ENCODE assay signal across 8 cellular contexts in genomic region chr21:31559368-31560119, GRCh38.
DNase-seq lines count a peak whose midpoint lies in the region; ATAC-seq and TF ChIP-seq lines count a peak whose summit lies in the region.

No MANE protein-coding gene starts in this region.

- H3K27me3 ChIP-seq in BE2C (peaks cover 7% of the 10 kb centered on the region; the same call in 1 of the 2 replicates), esophagus squamous epithelium (peaks cover 0 to 58% (median 3%) of the 10 kb centered on the region in 4 donors)

- H3K9me3 Mint-ChIP-seq in activated T-cell treated with anti-CD3 and anti-CD28 coated beads, Interleukin-2, amount 50 U/mL, for 72 hours = no peaks in the 10 kb centered on the region
- no peaks in the 10 kb centered on the region for H3K9me3 Mint-ChIP-seq in naive thymus-derived CD8-positive, alpha-beta T cell
- H3K9me3 Mint-ChIP-seq in stimulated activated effector memory CD8-positive, alpha-beta T cell treated with anti-CD3 and anti-CD28 coated beads, Interleukin-12 subunit alpha, Interleukin-12 subunit beta, amount 100 ng/mL, for 72 hours = no peaks in the 10 kb centered on the region

- peaks cover 30% of the 10 kb centered on the region for H3K27me3 Mint-ChIP-seq in activated T-cell treated with anti-CD3 and anti-CD28 coated beads, Interleukin-2, amount 50 U/mL, for 72 hours (ENCODE audit: low read depth)
- H3K27me3 Mint-ChIP-seq in naive thymus-derived CD8-positive, alpha-beta T cell = peaks cover 3 to 16% (median 8%) of the 10 kb centered on the region in 5 donors

- H3K4me3 ChIP-seq in BE2C (ENCODE audit: low read depth, low read length) (peak overlapping the region; percentile 87), esophagus squamous epithelium (peak overlapping the region; percentile 57 to 77 (median 73))

- H3K4me1 ChIP-seq in BE2C (no peaks in the 10 kb centered on the region), esophagus squamous epithelium (peaks cover 9 to 30% (median 14%) of the 10 kb centered on the region in 3 donors)

- H3K27ac Mint-ChIP-seq in activated T-cell treated with anti-CD3 and anti-CD28 coated beads, Interleukin-2, amount 50 U/mL, for 72 hours = no peak overlapping the region
- peak overlapping the region; percentile 65 to 94 (median 84) for H3K27ac Mint-ChIP-seq in naive thymus-derived CD8-positive, alpha-beta T cell
- H3K27ac Mint-ChIP-seq in stimulated activated effector memory CD8-positive, alpha-beta T cell treated with anti-CD3 and anti-CD28 coated beads, Interleukin-12 subunit alpha, Interleukin-12 subunit beta, amount 100 ng/mL, for 72 hours = peak overlapping the region; percentile 27

- peak; percentile 98 for DNase-seq in BE2C
- peak; percentile 86 for DNase-seq in NOMO-1 (lab: John Stamatoyannopoulos, UW; ENCODE audit: unreplicated experiment in 2 of 2)
- peak; percentile 92 to 98 for DNase-seq in activated T-cell treated with anti-CD3 and anti-CD28 coated beads, Interleukin-2, amount 50 U/mL, for 72 hours
- DNase-seq in esophagus squamous epithelium (lab: John Stamatoyannopoulos, UW) = peak; percentile 27
- peak; percentile 89 to 98 (median 94) for DNase-seq in naive thymus-derived CD8-positive, alpha-beta T cell
- DNase-seq in stimulated activated effector memory CD8-positive, alpha-beta T cell treated with anti-CD3 and anti-CD28 coated beads, Interleukin-12 subunit alpha, Interleukin-12 subunit beta, amount 100 ng/mL, for 72 hours (ENCODE audit: low spot score in 2 of 2) = peak; percentile 76 to 92

- H3K4me1 Mint-ChIP-seq in activated T-cell treated with anti-CD3 and anti-CD28 coated beads, Interleukin-2, amount 50 U/mL, for 72 hours (ENCODE audit: low read depth) = peaks cover 34% of the 10 kb centered on the region
- H3K4me1 Mint-ChIP-seq in naive thymus-derived CD8-positive, alpha-beta T cell = peaks cover 10 to 31% (median 27%) of the 10 kb centered on the region in 4 donors
- H3K4me1 Mint-ChIP-seq in stimulated activated effector memory CD8-positive, alpha-beta T cell treated with anti-CD3 and anti-CD28 coated beads, Interleukin-12 subunit alpha, Interleukin-12 subunit beta, amount 100 ng/mL, for 72 hours = peaks cover 18% of the 10 kb centered on the region

- H3K36me3 Mint-ChIP-seq in activated T-cell treated with anti-CD3 and anti-CD28 coated beads, Interleukin-2, amount 50 U/mL, for 72 hours (ENCODE audit: insufficient read depth in 2 of 2) = peaks cover 0 to 2% of the 10 kb centered on the region in 2 donors
- no peaks in the 10 kb centered on the region for H3K36me3 Mint-ChIP-seq in naive thymus-derived CD8-positive, alpha-beta T cell
- H3K36me3 Mint-ChIP-seq in stimulated activated effector memory CD8-positive, alpha-beta T cell treated with anti-CD3 and anti-CD28 coated beads, Interleukin-12 subunit alpha, Interleukin-12 subunit beta, amount 100 ng/mL, for 72 hours = no peaks in the 10 kb centered on the region

- intact Hi-C loops in esophagus squamous epithelium (cut with DNase I) = no loop called here

- no peak for TF ChIP-seq POLR2A in esophagus squamous epithelium (IDR thresholded peaks at IDR 0.05)

- 0 to 2% methylated on average over 11 to 30 of the region's 54 CpGs for WGBS in esophagus squamous epithelium, 2 donors

- peak overlapping the region in 3 of 4 donors; percentile 62 to 72 (median 63) for H3K27ac ChIP-seq in esophagus squamous epithelium

- no peaks in the 10 kb centered on the region for H3K36me3 ChIP-seq in BE2C
- no peaks in the 10 kb centered on the region for H3K36me3 ChIP-seq in esophagus squamous epithelium

- H3K4me3 Mint-ChIP-seq in activated T-cell treated with anti-CD3 and anti-CD28 coated beads, Interleukin-2, amount 50 U/mL, for 72 hours = peak overlapping the region; percentile 89 to 93
- peak overlapping the region; percentile 77 to 99 (median 96) for H3K4me3 Mint-ChIP-seq in naive thymus-derived CD8-positive, alpha-beta T cell
- peak overlapping the region; percentile 76 for H3K4me3 Mint-ChIP-seq in stimulated activated effector memory CD8-positive, alpha-beta T cell treated with anti-CD3 and anti-CD28 coated beads, Interleukin-12 subunit alpha, Interleukin-12 subunit beta, amount 100 ng/mL, for 72 hours

- POLR2A ChIA-PET in naive thymus-derived CD8-positive, alpha-beta T cell (lab: Charles Lee) = interaction anchor here (0.6 to 2.7 kb wide), 17 partner anchors 11 to 427 kb away, joined by 3 to 8 read pairs (median 4); no protein-coding TSS in a partner anchor

- TF ChIP-seq CTCF in BE2C (IDR thresholded peaks at IDR 0.05; ENCODE audit: low read depth, low read length) = no peak
- TF ChIP-seq CTCF in esophagus squamous epithelium (IDR thresholded peaks at IDR 0.05) = no peak

- ATAC-seq in GM19395 (IDR thresholded peaks at IDR 0.05; ENCODE audit: unreplicated experiment) (peak; percentile 79), HG03521 (IDR thresholded peaks at IDR 0.05; ENCODE audit: unreplicated experiment) (peak; percentile 69)
- peak; percentile 80 to 83 for ATAC-seq in activated T-cell treated with anti-CD3 and anti-CD28 coated beads, Interleukin-2, amount 50 U/mL, for 72 hours (replicated peaks in 1 of 2)
- peak; percentile 84 to 85 for ATAC-seq in naive thymus-derived CD8-positive, alpha-beta T cell
- peak; percentile 89 for ATAC-seq in stimulated activated effector memory CD8-positive, alpha-beta T cell treated with anti-CD3 and anti-CD28 coated beads, Interleukin-12 subunit alpha, Interleukin-12 subunit beta, amount 100 ng/mL, for 72 hours

- H3K9me3 ChIP-seq in BE2C (no peaks in the 10 kb centered on the region), esophagus squamous epithelium (no peaks in the 10 kb centered on the region)

Comparison
In these comparisons a context has a peak if more than half of its experiments do, and no peak if none do; other contexts are left out.
1. Peak in every context shown above with its lines: DNase-seq, ATAC-seq, H3K4me3 ChIP-seq and H3K27ac ChIP-seq.
2. DNase-seq: peak in every context shown above with its lines; median percentile 98 in BE2C; 95 in activated T-cell treated with anti-CD3 and anti-CD28 coated beads, Interleukin-2, amount 50 U/mL, for 72 hours; 94 in naive thymus-derived CD8-positive, alpha-beta T cell; 86 in NOMO-1; 84 in stimulated activated effector memory CD8-positive, alpha-beta T cell treated with anti-CD3 and anti-CD28 coated beads, Interleukin-12 subunit alpha, Interleukin-12 subunit beta, amount 100 ng/mL, for 72 hours; 27 in esophagus squamous epithelium.